8 cellular contexts compared by ENCODE assay signal in genomic region chr12:62934799-62935674, GRCh38. TPM values are rescaled to one million over a fixed set of nuclear protein-coding genes. Genes with fewer than 3 reads are reported as not detected.
DNase-seq lines count a peak whose midpoint lies in the region; ATAC-seq, FAIRE-seq and TF ChIP-seq lines count a peak whose summit lies in the region.

TSS of gene PPM1H (minus strand) at chr12:62935150. CDS start at chr12:62934736, 414 bp downstream.

- POLR2A ChIA-PET in OCI-LY7 (lab: Charles Lee): interaction anchor here (2.4 kb wide), 1 partner anchor 31 kb away, joined by 5 read pairs; no protein-coding TSS in a partner anchor

- BruUV-seq in OCI-LY7 (replicated peaks; lab: Mats Ljungman, UMichigan): no TSS peak

- H3K9me2 ChIP-seq in OCI-LY7 (ENCODE audit: insufficient read depth, low read length): no peaks in the 10 kb centered on the region
- H3K9me2 ChIP-seq in hepatocyte (replicated peaks; ENCODE audit: insufficient read depth): no peaks in the 10 kb centered on the region

- H3K36me3 Mint-ChIP-seq in astrocyte (ENCODE audit: low read depth, unreplicated experiment) (no peaks in the 10 kb centered on the region), progenitor cell of endocrine pancreas (ENCODE audit: insufficient read depth) (no peaks in the 10 kb centered on the region)

- H3K4me2 ChIP-seq in OCI-LY7 (ENCODE audit: low read length) (peak within 1 kb of the TSS; percentile 83), astrocyte (ENCODE audit: low read length) (peak within 1 kb of the TSS; percentile 98), hepatocyte (peak within 1 kb of the TSS; percentile 94)

- CTCF ChIA-PET in OCI-LY7 (lab: Charles Lee; ENCODE audit: unreplicated experiment): no interaction called here

- peaks cover 11% of the 10 kb centered on the region for H3K4me1 ChIP-seq in OCI-LY7 (ENCODE audit: insufficient read depth, low read length, poor library complexity, severe bottlenecking)
- peaks cover 14% of the 10 kb centered on the region for H3K4me1 ChIP-seq in astrocyte (ENCODE audit: insufficient read depth, low read length)
- H3K4me1 ChIP-seq in hepatocyte (ENCODE audit: insufficient read depth): peaks cover 3% of the 10 kb centered on the region

- H3K9me3 Mint-ChIP-seq in astrocyte (ENCODE audit: unreplicated experiment) (no peaks in the 10 kb centered on the region), progenitor cell of endocrine pancreas (ENCODE audit: low read depth) (no peaks in the 10 kb centered on the region)

- ATAC-seq in GM21723 (IDR thresholded peaks at IDR 0.05; ENCODE audit: unreplicated experiment): peak; percentile 81

- H3K27me3 Mint-ChIP-seq in astrocyte (ENCODE audit: low read depth, unreplicated experiment): peaks cover 2% of the 10 kb centered on the region
- peaks cover 3% of the 10 kb centered on the region for H3K27me3 Mint-ChIP-seq in progenitor cell of endocrine pancreas

- H3K27me3 ChIP-seq in astrocyte (ENCODE audit: insufficient read depth, low read length) (peaks cover 8% of the 10 kb centered on the region), hepatocyte (no peaks in the 10 kb centered on the region)

- H3K4me1 Mint-ChIP-seq in astrocyte (ENCODE audit: low read depth, unreplicated experiment) (peaks cover 9% of the 10 kb centered on the region), progenitor cell of endocrine pancreas (ENCODE audit: low read depth) (peaks cover 23% of the 10 kb centered on the region)

- peak within 1 kb of the TSS; percentile 74 for H3K9ac ChIP-seq in astrocyte (ENCODE audit: low read length)

- TF ChIP-seq CTCF in OCI-LY7 (conservative IDR thresholded peaks at IDR 0.05; ENCODE audit: low read length) (peak; percentile 76), astrocyte (IDR thresholded peaks at IDR 0.05; ENCODE audit: insufficient read depth, low read depth, low read length) (peak; percentile 4), hepatocyte (IDR thresholded peaks at IDR 0.05; ENCODE audit: poor library complexity) (peak; percentile 62), progenitor cell of endocrine pancreas (IDR thresholded peaks at IDR 0.05; ENCODE audit: unreplicated experiment) (peak; percentile 90)

- intact Hi-C loops in OCI-LY7 (cut with micrococcal nuclease; ENCODE audit: unreplicated experiment): loop anchor here (2.0 kb wide), 1 partner anchor 52 kb away; no protein-coding TSS in a partner anchor

- no peak for FAIRE-seq in astrocyte (lab: Jason Lieb, UNC)

- DNase-seq in HuH-7 (ENCODE audit: low spot score) (peak; percentile 98), OCI-LY7 (ENCODE audit: low spot score) (peak; percentile 78), astrocyte (ENCODE audit: low read depth) (peak; percentile 12), hepatocyte (ENCODE audit: low spot score) (peak; percentile 93), progenitor cell of endocrine pancreas (ENCODE audit: low spot score, unreplicated experiment) (peak; percentile 98), mesenteric fat pad (ENCODE audit: low spot score) (no peak)

- H3K4me3 Mint-ChIP-seq in astrocyte (ENCODE audit: unreplicated experiment): peak within 1 kb of the TSS; percentile 93
- H3K4me3 Mint-ChIP-seq in progenitor cell of endocrine pancreas (ENCODE audit: low read depth): peak within 1 kb of the TSS; percentile 96

- H3K27ac ChIP-seq in OCI-LY7 (ENCODE audit: low read depth, low read length, poor library complexity, severe bottlenecking) (no peak within 1 kb of the TSS), astrocyte (ENCODE audit: low read depth, low read length) (no peak within 1 kb of the TSS), hepatocyte (peak within 1 kb of the TSS; percentile 41)

- H3K9me3 ChIP-seq in OCI-LY7 (ENCODE audit: low read length) (no peaks in the 10 kb centered on the region), astrocyte (ENCODE audit: insufficient read depth, low read depth, low read length) (no peaks in the 10 kb centered on the region), hepatocyte (ENCODE audit: low read depth) (no peaks in the 10 kb centered on the region)

- H3K4me3 ChIP-seq in GM08714 (ENCODE audit: low read length) (peak within 1 kb of the TSS; percentile 67), OCI-LY7 (ENCODE audit: low read depth, low read length, poor library complexity, severe bottlenecking) (peak within 1 kb of the TSS; percentile 73), astrocyte (ENCODE audit: insufficient read depth, low read depth, low read length) (peak within 1 kb of the TSS; percentile 69), hepatocyte (peak within 1 kb of the TSS; percentile 85)

- H3K27ac Mint-ChIP-seq in astrocyte (ENCODE audit: unreplicated experiment) (peak within 1 kb of the TSS; percentile 26), progenitor cell of endocrine pancreas (peak within 1 kb of the TSS; percentile 97)

- peak within 1 kb of the TSS; percentile 66; the same call in 1 of the 2 replicates for H2AFZ ChIP-seq in OCI-LY7 (ENCODE audit: low read length)
- peak within 1 kb of the TSS; percentile 93 for H2AFZ ChIP-seq in astrocyte (ENCODE audit: low read depth, low read length)
- peak within 1 kb of the TSS; percentile 34 for H2AFZ ChIP-seq in hepatocyte

- H4K20me1 ChIP-seq in OCI-LY7 (ENCODE audit: insufficient read depth, low read length) (no peaks in the 10 kb centered on the region), astrocyte (ENCODE audit: insufficient read depth, low read length) (no peaks in the 10 kb centered on the region), hepatocyte (ENCODE audit: insufficient read depth, poor library complexity, severe bottlenecking) (no peaks in the 10 kb centered on the region)

- H3K79me2 ChIP-seq in OCI-LY7 (ENCODE audit: insufficient read depth, low read depth, low read length) (no peaks in the 10 kb centered on the region), astrocyte (ENCODE audit: insufficient read depth, low read length) (no peaks in the 10 kb centered on the region), hepatocyte (peaks cover 30% of the 10 kb centered on the region)

- no peaks in the 10 kb centered on the region for H3K36me3 ChIP-seq in OCI-LY7 (ENCODE audit: insufficient read depth, low read length)
- H3K36me3 ChIP-seq in astrocyte (ENCODE audit: insufficient read depth, low read length): no peaks in the 10 kb centered on the region
- no peaks in the 10 kb centered on the region for H3K36me3 ChIP-seq in hepatocyte (replicated peaks; ENCODE audit: insufficient read depth, low read depth)

- WGBS in hepatocyte (ENCODE audit: low lambda C conversion rate, missing lambda C conversion rate): 2% methylated on average over 53 of the region's 69 CpGs

RNA-seq across cellular contexts. Expression of gene PPM1H, which starts in this region (rescaled TPM):
- 3.4 and 3.6 TPM in 2 replicates for total RNA-seq in OCI-LY7 (2014; rRNA removed; shearing (Covaris generic))
- 2.0 and 3.9 TPM in 2 replicates for total RNA-seq in OCI-LY7 (2022)
- total RNA-seq in astrocyte: 7.8 and 9.0 TPM in 2 replicates
- 19.6 and 21.8 TPM in 2 replicates for total RNA-seq in hepatocyte
- 9.2 TPM in 2 replicates for polyA plus RNA-seq in hepatocyte
- 24.9 and 25.4 TPM in 2 replicates for total RNA-seq in progenitor cell of endocrine pancreas
- 5.1 TPM for total RNA-seq in mesenteric fat pad

Comparison
In these comparisons a context has a peak if more than half of its experiments do, and no peak if none do; other contexts are left out.
1. H2AFZ ChIP-seq: peak in every context shown above with its lines; median percentile 93 in astrocyte; 66 in OCI-LY7; 34 in hepatocyte.
2. CTCF ChIP-seq: peak in every context shown above with its lines; median percentile 90 in progenitor cell of endocrine pancreas; 76 in OCI-LY7; 62 in hepatocyte; 4 in astrocyte.